8 cellular contexts compared by ENCODE assay signal in the genomic region with DNA sequence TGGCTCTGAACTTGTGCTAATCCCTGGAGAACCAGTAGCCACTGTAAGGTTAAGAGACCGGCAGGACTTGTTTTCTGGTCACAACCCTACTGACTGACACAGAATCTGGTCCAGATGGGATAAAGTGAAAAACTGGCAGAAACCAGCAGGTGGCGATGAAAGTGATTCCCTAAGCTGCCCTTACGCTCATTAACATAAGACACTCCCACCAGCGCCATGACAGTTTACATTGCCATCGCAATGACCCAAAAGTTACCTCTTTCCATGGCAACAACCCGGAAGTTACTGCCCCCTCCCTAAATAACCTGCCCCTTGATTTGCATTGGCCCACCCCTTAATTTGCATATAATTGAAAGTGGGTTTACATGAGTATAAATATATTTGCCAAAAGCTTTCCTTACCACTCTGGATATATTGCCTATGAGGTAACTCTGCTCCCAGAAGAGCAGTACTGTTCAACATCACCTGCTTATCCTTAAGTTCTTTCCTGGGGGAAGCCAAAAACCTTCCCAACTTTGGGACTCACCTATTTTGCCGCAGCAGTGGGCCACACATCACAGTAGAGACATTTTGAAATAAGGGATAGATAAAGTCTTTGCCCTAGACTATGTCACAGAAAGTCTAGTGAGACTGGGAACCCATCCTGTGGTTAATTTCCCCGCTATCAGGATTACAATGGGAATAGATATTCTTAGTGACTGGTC. TPM values are rescaled to one million over a fixed set of nuclear protein-coding genes. Genes with fewer than 3 reads are reported as not detected.
DNase-seq lines count a peak whose midpoint lies in the region; ATAC-seq and TF ChIP-seq lines count a peak whose summit lies in the region.

No MANE protein-coding gene starts in this region.

- no peaks in the 10 kb centered on the region for H3K36me3 Mint-ChIP-seq in natural killer cell
- H3K36me3 Mint-ChIP-seq in natural killer cell treated with Interleukin-12 subunit alpha and Interleukin-12 subunit beta and Interleukin-15 and Interleukin-18, amount 100 ng/mL, for 72 hours = no peaks in the 10 kb centered on the region

- peaks cover 0 to 5% of the 10 kb centered on the region in 2 donors for H3K27me3 Mint-ChIP-seq in natural killer cell (ENCODE audit: low read depth in 2 of 2)
- peaks cover 2 to 23% of the 10 kb centered on the region in 2 donors for H3K27me3 Mint-ChIP-seq in natural killer cell treated with Interleukin-12 subunit alpha and Interleukin-12 subunit beta and Interleukin-15 and Interleukin-18, amount 100 ng/mL, for 72 hours

- H3K4me1 Mint-ChIP-seq in natural killer cell = no peaks in the 10 kb centered on the region
- no peaks in the 10 kb centered on the region for H3K4me1 Mint-ChIP-seq in natural killer cell treated with Interleukin-12 subunit alpha and Interleukin-12 subunit beta and Interleukin-15 and Interleukin-18, amount 100 ng/mL, for 72 hours (ENCODE audit: low read depth in 2 of 2)

- DNase-seq in natural killer cell (no peak), NCI-H1048 (lab: John Stamatoyannopoulos, UW) (peak; percentile 76), kidney glomerular epithelial cell (lab: John Stamatoyannopoulos, UW) (peak; percentile 13), GOT3 (lab: John Stamatoyannopoulos, UW) (no peak), MG63 (no peak), HK-2 (ENCODE audit: unreplicated experiment) (no peak)
- DNase-seq in natural killer cell treated with Interleukin-12 subunit alpha and Interleukin-12 subunit beta and Interleukin-15 and Interleukin-18, amount 100 ng/mL, for 72 hours (ENCODE audit: low spot score) = no peak
- peak; percentile 17 for DNase-seq in activated naive CD4-positive, alpha-beta T cell treated with anti-CD3 and anti-CD28 coated beads, Interleukin-2, amount 50 U/mL, for 16 hours

- no peaks in the 10 kb centered on the region for H3K27me3 ChIP-seq in MG63

- no peaks in the 10 kb centered on the region for H3K9me3 Mint-ChIP-seq in natural killer cell
- no peaks in the 10 kb centered on the region for H3K9me3 Mint-ChIP-seq in natural killer cell treated with Interleukin-12 subunit alpha and Interleukin-12 subunit beta and Interleukin-15 and Interleukin-18, amount 100 ng/mL, for 72 hours

- H3K4me3 ChIP-seq in MG63 = no peak overlapping the region

- H3K36me3 ChIP-seq in MG63 = no peaks in the 10 kb centered on the region

- H3K4me3 Mint-ChIP-seq in natural killer cell = no peak overlapping the region
- no peak overlapping the region for H3K4me3 Mint-ChIP-seq in natural killer cell treated with Interleukin-12 subunit alpha and Interleukin-12 subunit beta and Interleukin-15 and Interleukin-18, amount 100 ng/mL, for 72 hours

- H3K27ac Mint-ChIP-seq in natural killer cell = no peak overlapping the region
- H3K27ac Mint-ChIP-seq in natural killer cell treated with Interleukin-12 subunit alpha and Interleukin-12 subunit beta and Interleukin-15 and Interleukin-18, amount 100 ng/mL, for 72 hours = no peak overlapping the region

- intact Hi-C loops in natural killer cell (cut with micrococcal nuclease) = no loop called here

- ATAC-seq in natural killer cell = peak in 2 of 3 donors; percentile 38 to 48
- ATAC-seq in natural killer cell treated with Interleukin-12 subunit alpha and Interleukin-12 subunit beta and Interleukin-15 and Interleukin-18, amount 100 ng/mL, for 72 hours = no peak

- no peaks in the 10 kb centered on the region for H3K9me3 ChIP-seq in MG63

- no peak for TF ChIP-seq CTCF in natural killer cell (IDR thresholded peaks at IDR 0.05)

RNA-seq across cellular contexts. Expression of gene AFF3, which starts 35.8 kb away (rescaled TPM):
- total RNA-seq in natural killer cell = 1 to 10 TPM; 4.6 to 9.6 (median 5.6) TPM
- 1 to 10 TPM in 1 of 2 donors, not detected in 1; 1.5 TPM for total RNA-seq in natural killer cell treated with Interleukin-12 subunit alpha and Interleukin-12 subunit beta and Interleukin-15 and Interleukin-18, amount 100 ng/mL, for 72 hours
- 1.9 and 6.1 TPM in 2 replicates for total RNA-seq in MG63 (2014; rRNA removed; shearing (Covaris generic); ENCODE audit: low replicate concordance)

Comparison
In these comparisons a context has a peak if more than half of its experiments do, and no peak if none do; other contexts are left out.
1. ATAC-seq: peak in natural killer cell (2 of 3); none in natural killer cell treated with Interleukin-12 subunit alpha and Interleukin-12 subunit beta and Interleukin-15 and Interleukin-18, amount 100 ng/mL, for 72 hours (0 of 2).
2. DNase-seq: peak in NCI-H1048 (single experiment), activated naive CD4-positive, alpha-beta T cell treated with anti-CD3 and anti-CD28 coated beads, Interleukin-2, amount 50 U/mL, for 16 hours (single experiment) and kidney glomerular epithelial cell (single experiment); none in natural killer cell (single experiment), natural killer cell treated with Interleukin-12 subunit alpha and Interleukin-12 subunit beta and Interleukin-15 and Interleukin-18, amount 100 ng/mL, for 72 hours (single experiment), GOT3 (single experiment), MG63 (single experiment) and HK-2 (single experiment).